ENCODE assay signal across 16 cellular contexts in the genomic region with DNA sequence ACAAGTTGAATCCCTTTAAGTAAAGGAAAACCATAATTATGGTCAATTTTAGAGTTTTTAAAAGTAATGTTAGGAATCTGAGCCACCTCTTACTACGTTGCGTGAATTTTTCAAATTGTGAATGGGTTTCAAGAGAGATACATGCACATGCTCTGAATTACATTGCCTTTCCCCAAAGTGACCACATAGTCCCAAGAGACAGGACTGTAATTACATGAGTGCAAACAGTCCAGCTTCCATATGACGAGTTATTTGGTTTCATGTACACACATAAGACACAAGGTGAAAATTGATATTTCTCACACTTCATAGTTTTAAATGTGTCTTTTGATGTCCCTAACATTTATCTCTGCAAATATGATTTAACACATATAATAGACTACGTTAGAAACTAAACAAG.
DNase-seq lines count a peak whose midpoint lies in the region; FAIRE-seq and TF ChIP-seq lines count a peak whose summit lies in the region.
"Had no signal": no experiment of that assay in that cellular context is flagged by ENCODE, and none has a peak within 500 bp of the region (broad histone marks: within the 10 kb centered on the region; RNA-seq: fewer than 3 reads in every experiment).

No MANE protein-coding gene starts in this region.

- H3K27ac Mint-ChIP-seq in glutamatergic neuron (ENCODE audit: unreplicated experiment), result peak overlapping the region; percentile 84
- no peak overlapping the region for H3K27ac Mint-ChIP-seq in mesothelial cell of epicardium
- H3K27ac Mint-ChIP-seq: B cell; CD14-positive monocyte; CD8-positive, alpha-beta T cell; HFFc6 had no signal

- no peak overlapping the region for H3K27ac ChIP-seq in A673 (ENCODE audit: low read depth, low read length, poor library complexity, severe bottlenecking)
- H3K27ac ChIP-seq: HL-60 had no signal

- no peaks in the 10 kb centered on the region for H3K27me3 Mint-ChIP-seq in glutamatergic neuron (ENCODE audit: unreplicated experiment)
- no peaks in the 10 kb centered on the region for H3K27me3 Mint-ChIP-seq in mesothelial cell of epicardium (ENCODE audit: low read depth)
- H3K27me3 Mint-ChIP-seq: B cell had no signal

- no peaks in the 10 kb centered on the region for H3K27me3 ChIP-seq in A673 (replicated peaks; ENCODE audit: insufficient read depth, low read depth, low read length, poor library complexity)

- peak overlapping the region; percentile 41 for H3K4me3 Mint-ChIP-seq in glutamatergic neuron (ENCODE audit: unreplicated experiment)
- no peak overlapping the region for H3K4me3 Mint-ChIP-seq in mesothelial cell of epicardium
- H3K4me3 Mint-ChIP-seq: B cell; CD14-positive monocyte; CD8-positive, alpha-beta T cell; HFFc6 had no signal

- CTCF ChIA-PET in A673 (lab: Charles Lee), result no interaction called here

- POLR2A ChIA-PET in A673 (lab: Charles Lee; ENCODE audit: low non-redundant PET), result interaction anchor here (0.7 kb wide), 1 partner anchor 21 kb away, joined by 3 read pairs; no protein-coding TSS in a partner anchor

- no TSS peak for BruUV-seq in A673 (replicated peaks; lab: Mats Ljungman, UMichigan)

- H3K4me3 ChIP-seq in A673 (ENCODE audit: low read depth, low read length, poor library complexity, severe bottlenecking), result no peak overlapping the region

- H3K9me3 ChIP-seq in A673 (ENCODE audit: low read depth, low read length, poor library complexity, severe bottlenecking), result no peaks in the 10 kb centered on the region

- H3K36me3 Mint-ChIP-seq in glutamatergic neuron (ENCODE audit: unreplicated experiment) (no peaks in the 10 kb centered on the region), mesothelial cell of epicardium (no peaks in the 10 kb centered on the region)
- H3K36me3 Mint-ChIP-seq: CD14-positive monocyte; CD8-positive, alpha-beta T cell had no signal

- peak; percentile 12 for DNase-seq in A673 (ENCODE audit: low spot score)
- no peak for DNase-seq in D721Med (ENCODE audit: insufficient read length, low spot score)
- peak; percentile 2 for DNase-seq in SK-N-DZ (ENCODE audit: low spot score)
- DNase-seq in glutamatergic neuron, result no peak
- no peak for DNase-seq in mesothelial cell of epicardium (ENCODE audit: low spot score in 2 of 2, unreplicated experiment in 2 of 2)
- no peak for DNase-seq in LoVo (ENCODE audit: low spot score)
- DNase-seq in MV-4-11 (lab: John Stamatoyannopoulos, UW), result no peak
- DNase-seq: CD8-positive, alpha-beta T cell; COR-L47; DND-41; GDM1; HCEC 1CT; HFFc6 had no signal

- H3K9me3 Mint-ChIP-seq in glutamatergic neuron (ENCODE audit: unreplicated experiment) (no peaks in the 10 kb centered on the region), mesothelial cell of epicardium (no peaks in the 10 kb centered on the region)

- intact Hi-C loops in A673 (cut with micrococcal nuclease; ENCODE audit: unreplicated experiment), result no loop called here

- no peaks in the 10 kb centered on the region for H3K4me1 ChIP-seq in A673 (ENCODE audit: insufficient read depth, low read length, poor library complexity, severe bottlenecking)

- H3K4me1 Mint-ChIP-seq in glutamatergic neuron (ENCODE audit: low read depth, unreplicated experiment), result peaks cover 13% of the 10 kb centered on the region
- no peaks in the 10 kb centered on the region for H3K4me1 Mint-ChIP-seq in mesothelial cell of epicardium
- H3K4me1 Mint-ChIP-seq: CD14-positive monocyte had no signal

- peak; percentile 81 for FAIRE-seq in D721Med (lab: Jason Lieb, UNC)

- no peak for TF ChIP-seq CTCF in A673 (conservative IDR thresholded peaks at IDR 0.05; ENCODE audit: low read depth, low read length)
- no peak for TF ChIP-seq CTCF in D721Med (IDR thresholded peaks at IDR 0.05; ENCODE audit: insufficient read depth, missing control alignments)
- TF ChIP-seq CTCF in glutamatergic neuron (IDR thresholded peaks at IDR 0.05; ENCODE audit: partially characterized antibody, unreplicated experiment), result no peak
- no peak for TF ChIP-seq CTCF in mesothelial cell of epicardium (IDR thresholded peaks at IDR 0.05; ENCODE audit: unreplicated experiment)

- no peaks in the 10 kb centered on the region for H3K36me3 ChIP-seq in A673 (ENCODE audit: insufficient read depth, low read length, poor library complexity, severe bottlenecking)

Comparison
In these comparisons a context has a peak if more than half of its experiments do, and no peak if none do; other contexts are left out.
1. DNase-seq: peak in A673 (single experiment) and SK-N-DZ (single experiment); none in D721Med (single experiment), glutamatergic neuron (single experiment), mesothelial cell of epicardium (0 of 2), LoVo (single experiment) and MV-4-11 (single experiment).